ENCODE assay signal across 8 cellular contexts in the genomic region with DNA sequence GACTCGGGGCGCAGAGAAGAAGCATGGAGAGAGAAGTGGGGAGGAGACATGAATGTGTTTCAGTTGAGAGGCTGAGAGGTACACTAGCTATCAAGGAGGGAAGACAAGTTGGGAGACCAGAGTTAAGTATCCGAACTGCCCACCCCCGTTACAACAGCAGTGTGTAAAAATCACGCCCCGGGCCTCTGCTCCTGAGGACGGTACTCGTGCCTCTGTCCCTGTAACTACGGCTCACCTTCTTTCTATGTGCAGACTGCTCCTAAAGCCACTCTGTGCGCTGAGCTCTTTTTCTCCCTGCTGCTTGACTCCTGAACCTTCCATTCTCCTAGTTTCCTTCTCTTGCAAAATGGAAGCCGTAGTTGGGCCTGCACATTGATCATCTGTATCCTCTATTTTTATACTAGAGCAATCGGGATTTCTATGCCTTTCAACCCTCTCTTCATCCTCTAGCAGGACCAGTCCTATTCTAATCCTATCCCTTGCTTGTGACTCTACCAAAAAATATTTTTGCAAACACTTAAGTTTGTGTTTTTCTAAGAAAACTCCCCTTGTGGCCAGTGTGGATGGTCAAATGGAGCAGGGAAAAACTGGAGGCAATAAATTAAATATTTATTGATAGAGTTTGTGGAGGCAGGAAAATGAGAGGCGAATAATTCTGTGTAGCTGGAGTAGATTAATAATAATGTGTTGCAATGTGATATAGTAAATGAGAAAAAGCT. TPM values are rescaled to one million over a fixed set of nuclear protein-coding genes. Genes with fewer than 3 reads are reported as not detected.
DNase-seq lines count a peak whose midpoint lies in the region; ATAC-seq and TF ChIP-seq lines count a peak whose summit lies in the region.

No MANE protein-coding gene starts in this region.

- no peaks in the 10 kb centered on the region for H3K36me3 ChIP-seq in CD8-positive, alpha-beta memory T cell (ENCODE audit: insufficient read depth, low read length)

- H3K9me3 ChIP-seq in CD8-positive, alpha-beta memory T cell (ENCODE audit: low read length), result no peaks in the 10 kb centered on the region

- no peaks in the 10 kb centered on the region for H3K27me3 Mint-ChIP-seq in CD8-positive, alpha-beta memory T cell

- H3K9me3 Mint-ChIP-seq in CD8-positive, alpha-beta memory T cell, result no peaks in the 10 kb centered on the region

- DNase-seq in CD8-positive, alpha-beta memory T cell, result peak in 1 of 5 donors; percentile 49
- no peak for DNase-seq in HFF-Myc (ENCODE audit: extremely low read depth, low read depth)
- DNase-seq in globus pallidus (ENCODE audit: low spot score), result peak; percentile 21
- DNase-seq in skeletal muscle cell (ENCODE audit: low read depth), result no peak
- no peak for DNase-seq in germinal center (ENCODE audit: low spot score)

- ATAC-seq in HG02678 (IDR thresholded peaks at IDR 0.05; ENCODE audit: unreplicated experiment) (no peak), HG03175 (IDR thresholded peaks at IDR 0.05; ENCODE audit: unreplicated experiment) (no peak)

- TF ChIP-seq CTCF in HFF-Myc (IDR thresholded peaks at IDR 0.05; ENCODE audit: low read depth, low read length, missing control alignments) (no peak), WI38 (IDR thresholded peaks at IDR 0.05; ENCODE audit: low read depth, low read length) (0 out of 2 replicates have a peak, but pooled peaks have one; percentile 17)

- peak overlapping the region; percentile 90 for H3K27ac ChIP-seq in CD8-positive, alpha-beta memory T cell (ENCODE audit: low read depth, low read length)

- H3K4me3 ChIP-seq in CD8-positive, alpha-beta memory T cell (ENCODE audit: low read length), result peak overlapping the region; percentile 90
- H3K4me3 ChIP-seq in HFF-Myc (replicated peaks; ENCODE audit: low read depth, low read length) (peak overlapping the region; percentile 90), WI38 (ENCODE audit: low read depth, low read length) (peak overlapping the region; percentile 93), skeletal muscle cell (ENCODE audit: low read depth, low read length) (peak overlapping the region; percentile 84)

- CTCF ChIA-PET in CD8-positive, alpha-beta memory T cell (lab: Charles Lee), result interaction anchor here (2.4 to 4.5 kb wide), 3 partner anchors 46 to 196 kb away, joined by 5 to 24 read pairs (median 18); partner anchors contain the start of gene MTIF3

- POLR2A ChIA-PET in CD8-positive, alpha-beta memory T cell (lab: Charles Lee), result interaction anchor here (0.6 to 1.0 kb wide), 3 partner anchors 167 to 175 kb away, joined by 3 read pairs; no protein-coding TSS in a partner anchor

- H3K4me1 ChIP-seq in CD8-positive, alpha-beta memory T cell (ENCODE audit: insufficient read depth, low read length), result peaks cover 34% of the 10 kb centered on the region

- no peaks in the 10 kb centered on the region for H3K27me3 ChIP-seq in CD8-positive, alpha-beta memory T cell (ENCODE audit: insufficient read depth, low read length, poor library complexity, severe bottlenecking)

- H3K4me1 Mint-ChIP-seq in CD8-positive, alpha-beta memory T cell, result peaks cover 68 to 78% (median 76%) of the 10 kb centered on the region in 3 donors

- H3K4me3 Mint-ChIP-seq in CD8-positive, alpha-beta memory T cell, result peak overlapping the region; percentile 88 to 97 (median 92)

- peaks cover 0 to 48% (median 15%) of the 10 kb centered on the region in 3 donors for H3K36me3 Mint-ChIP-seq in CD8-positive, alpha-beta memory T cell

- peak overlapping the region; percentile 90 to 99 (median 93) for H3K27ac Mint-ChIP-seq in CD8-positive, alpha-beta memory T cell

RNA-seq across cellular contexts. Expression of gene POLR1D, which starts 0.6 kb away (rescaled TPM):
- total RNA-seq in CD8-positive, alpha-beta memory T cell, result 100 to 1,000 TPM; 134 to 137 TPM
- polyA plus RNA-seq in CD8-positive, alpha-beta memory T cell, result 135 TPM

RNA-seq across cellular contexts. Expression of gene LNX2, which starts 1.9 kb away (rescaled TPM):
- total RNA-seq in CD8-positive, alpha-beta memory T cell, result 1 to 10 TPM; 4.4 to 4.7 TPM
- polyA plus RNA-seq in CD8-positive, alpha-beta memory T cell, result 5.0 TPM
